17 cellular contexts compared by ENCODE assay signal in the genomic region with DNA sequence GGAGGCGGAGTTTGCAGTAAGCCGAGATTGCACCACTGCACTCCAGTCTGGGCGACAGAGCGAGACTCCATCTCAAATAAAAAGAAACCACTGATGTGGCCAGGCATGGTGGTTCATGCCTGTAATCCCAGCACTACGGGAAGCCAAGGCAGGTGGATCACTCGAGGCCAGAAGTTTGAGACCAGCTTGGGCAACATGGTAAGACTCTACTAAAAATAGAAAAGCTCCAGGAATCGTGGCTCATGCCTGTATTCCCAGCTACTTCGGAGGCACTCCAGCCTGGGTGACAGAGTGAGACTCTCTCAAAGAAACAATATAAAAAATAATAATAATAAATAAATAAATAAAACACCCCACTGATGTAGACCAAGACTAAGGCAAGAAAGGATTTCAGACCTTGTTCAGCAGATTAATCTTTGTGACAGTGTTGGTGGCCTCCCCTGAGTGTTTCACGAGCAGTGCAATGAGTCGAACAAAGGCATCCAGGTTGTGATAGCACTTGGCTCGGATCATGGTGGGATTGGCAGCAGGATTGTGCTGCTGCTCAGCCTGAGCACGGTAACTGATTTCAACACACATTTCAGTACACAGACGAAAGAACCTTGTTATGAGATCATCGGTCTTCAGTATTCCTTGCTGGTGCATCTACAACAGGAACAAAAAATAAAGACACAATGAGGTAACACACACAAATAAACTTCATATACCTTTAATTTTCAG.
"Had no signal": no experiment of that assay in that cellular context is flagged by ENCODE, and none has a peak within 500 bp of the region (broad histone marks: within the 10 kb centered on the region; RNA-seq: fewer than 3 reads in every experiment).

No MANE protein-coding gene starts in this region.

- H3K4me3 ChIP-seq: lower lobe of right lung, thoracic aorta, upper lobe of right lung had no signal

- ATAC-seq: activated T-helper 17 cell treated with anti-CD3 and anti-CD28 coated beads, Interleukin-2, amount 50 U/mL, for 72 hours; lower lobe of right lung; SK-N-SH treated with all-trans-retinoic acid at 6 μM for 48 hours; upper lobe of right lung had no signal

- H3K27ac ChIP-seq: brain microvascular endothelial cell, lower lobe of right lung, thoracic aorta, upper lobe of right lung had no signal

- DNase-seq: activated CD4-positive, alpha-beta T cell treated with anti-CD3 and anti-CD28 coated beads for 1 hour; activated CD4-positive, alpha-beta T cell treated with anti-CD3 and anti-CD28 coated beads, Interleukin-2, amount 50 U/mL, for 4 hours; activated naive CD4-positive, alpha-beta T cell treated with anti-CD3 and anti-CD28 coated beads, Interleukin-2, amount 50 U/mL, for 16 hours; activated T-cell treated with anti-CD3 and anti-CD28 coated beads for 4 hours; brain microvascular endothelial cell; cerebellar nuclear complex; hypothalamus; kidney glomerular epithelial cell; lower lobe of right lung; nephron progenitor cell; stimulated activated CD4-positive, alpha-beta T cell treated with anti-CD3 and anti-CD28 coated beads, Interleukin-1b, Interleukin-23, amount 100 ng/mL, for 48 hours; T-helper 1 cell; T1000; upper lobe of right lung had no signal

- H3K27me3 Mint-ChIP-seq: activated T-helper 17 cell treated with anti-CD3 and anti-CD28 coated beads, Interleukin-2, amount 50 U/mL, for 72 hours had no signal

- H3K4me1 Mint-ChIP-seq: activated T-helper 17 cell treated with anti-CD3 and anti-CD28 coated beads, Interleukin-2, amount 50 U/mL, for 72 hours; nephron progenitor cell had no signal

- H3K9me3 ChIP-seq: lower lobe of right lung, thoracic aorta, upper lobe of right lung had no signal

- H3K4me1 ChIP-seq: lower lobe of right lung, upper lobe of right lung had no signal

- H3K27me3 ChIP-seq: brain microvascular endothelial cell, upper lobe of right lung had no signal

- H3K4me3 Mint-ChIP-seq: activated T-helper 17 cell treated with anti-CD3 and anti-CD28 coated beads, Interleukin-2, amount 50 U/mL, for 72 hours; nephron progenitor cell had no signal

- H3K9me3 Mint-ChIP-seq: activated T-helper 17 cell treated with anti-CD3 and anti-CD28 coated beads, Interleukin-2, amount 50 U/mL, for 72 hours; nephron progenitor cell had no signal
